ENCODE assay signal across 28 cellular contexts in genomic region chr5:128399111-128399510, GRCh38.
"Had no signal": no experiment of that assay in that cellular context is flagged by ENCODE, and none has a peak within 500 bp of the region (broad histone marks: within the 10 kb centered on the region; RNA-seq: fewer than 3 reads in every experiment).

No MANE protein-coding gene starts in this region.

- H3K4me3 ChIP-seq: colonic mucosa, esophagus squamous epithelium, gastrocnemius medialis, heart right ventricle, left lung, lower lobe of right lung, mucosa of descending colon had no signal

- H3K27ac Mint-ChIP-seq: dendritic cell treated with granulocyte-macrophage colony-stimulating factor and Interleukin-4, amounts not matched to agents 40 ng/mL and 50 ng/mL, for 4 days; effector memory CD8-positive, alpha-beta T cell; endodermal cell; mesothelial cell of epicardium; naive B cell had no signal

- H3K4me1 ChIP-seq: colonic mucosa, gastrocnemius medialis, left lung, lower lobe of right lung had no signal

- H3K9me3 ChIP-seq: colonic mucosa, esophagus squamous epithelium, gastrocnemius medialis, heart right ventricle, left lung, lower lobe of right lung, mucosa of descending colon had no signal

- H3K36me3 Mint-ChIP-seq: naive B cell had no signal

- ATAC-seq: effector memory CD8-positive, alpha-beta T cell; esophagus mucosa; gastrocnemius medialis; heart right ventricle; left cardiac atrium; left lung; left ventricle myocardium superior; lower lobe of right lung; mucosa of descending colon had no signal

- H3K27me3 Mint-ChIP-seq: dendritic cell treated with granulocyte-macrophage colony-stimulating factor and Interleukin-4, amounts not matched to agents 40 ng/mL and 50 ng/mL, for 4 days; effector memory CD8-positive, alpha-beta T cell; naive B cell had no signal

- DNase-seq: colonic mucosa; cortex of kidney; effector CD8-positive, alpha-beta T cell; effector memory CD8-positive, alpha-beta T cell; endodermal cell; erythroblast; esophagus squamous epithelium; foreskin fibroblast; foreskin melanocyte; gastrocnemius medialis; glutamatergic neuron; head of caudate nucleus; heart right ventricle; hippocampal formation; left cardiac atrium; left lung; left ventricle myocardium superior; lower lobe of right lung; mesenchymal stem cell; mucosa of descending colon; naive B cell had no signal

- H3K27me3 ChIP-seq: colonic mucosa, esophagus squamous epithelium, gastrocnemius medialis, heart right ventricle, left lung had no signal

- H3K4me3 Mint-ChIP-seq: dendritic cell treated with granulocyte-macrophage colony-stimulating factor and Interleukin-4, amounts not matched to agents 40 ng/mL and 50 ng/mL, for 4 days; effector memory CD8-positive, alpha-beta T cell; endodermal cell; mesothelial cell of epicardium; naive B cell had no signal

- H3K4me1 Mint-ChIP-seq: naive B cell had no signal

- H3K36me3 ChIP-seq: colonic mucosa, esophagus squamous epithelium, gastrocnemius medialis, heart right ventricle, left lung, lower lobe of right lung had no signal

- FAIRE-seq: endometrium, islet of Langerhans, keratinocyte had no signal

- H3K27ac ChIP-seq: colonic mucosa, epithelial cell of prostate, esophagus squamous epithelium, gastrocnemius medialis, heart right ventricle, left lung, lower lobe of right lung had no signal
